Comparison of ENCODE assay signal across 2 cellular contexts in genomic region chr4:76276813-76277212, GRCh38.
TF ChIP-seq lines count a peak whose summit lies in the region.

No MANE protein-coding gene starts in this region.

TF ChIP-seq in liver, 16 proteins besides CTCF, POLR2A, EP300 and RAD21:
- no peak for TF ChIP-seq YY1 (IDR thresholded peaks at IDR 0.05)
- no peak for TF ChIP-seq GABPA (IDR thresholded peaks at IDR 0.05 in 1 of 2, conservative IDR thresholded peaks at IDR 0.05 in 1 of 2)
- no peak for TF ChIP-seq ZBTB33 (IDR thresholded peaks at IDR 0.05)
- no peak for TF ChIP-seq HNF4G (IDR thresholded peaks at IDR 0.05)
- no peak for TF ChIP-seq ATF3 (IDR thresholded peaks at IDR 0.05)
- TF ChIP-seq MAX (IDR thresholded peaks at IDR 0.05) = no peak

TF ChIP-seq in HepG2, 621 proteins besides CTCF, POLR2A, EP300 and RAD21:
- TF ChIP-seq CHD4 (IDR thresholded peaks at IDR 0.05; ENCODE audit: borderline replicate concordance, low read length) (no peak), EHMT2 (IDR thresholded peaks at IDR 0.05; ENCODE audit: borderline replicate concordance, low read depth, low read length) (no peak), SIX4 (CRISPR knock-in tag; IDR thresholded peaks at IDR 0.05) (no peak), SATB2 (CRISPR knock-in tag; IDR thresholded peaks at IDR 0.05) (no peak), ZNF562 (CRISPR knock-in tag; IDR thresholded peaks at IDR 0.05; ENCODE audit: borderline replicate concordance) (no peak), ZNF260 (CRISPR knock-in tag; IDR thresholded peaks at IDR 0.05; ENCODE audit: borderline replicate concordance, low read depth) (no peak), ZBTB44 (CRISPR knock-in tag; IDR thresholded peaks at IDR 0.05) (no peak), ZNF782 (CRISPR knock-in tag; IDR thresholded peaks at IDR 0.05; ENCODE audit: borderline replicate concordance) (no peak), CREM (IDR thresholded peaks at IDR 0.05) (no peak), CREM (CRISPR knock-in tag; IDR thresholded peaks at IDR 0.05) (no peak), REST (IDR thresholded peaks at IDR 0.05; ENCODE audit: borderline replicate concordance in 1 of 2, low read depth in 1 of 2, low read length in 2 of 2) (no peak), CEBPG (CRISPR knock-in tag; IDR thresholded peaks at IDR 0.05) (no peak), ZNF362 (CRISPR knock-in tag; IDR thresholded peaks at IDR 0.05; ENCODE audit: borderline replicate concordance) (no peak), ZNF136 (CRISPR knock-in tag; IDR thresholded peaks at IDR 0.05; ENCODE audit: low read depth) (no peak), CEBPZ (IDR thresholded peaks at IDR 0.05; ENCODE audit: low read length) (no peak), CREBL2 (CRISPR knock-in tag; IDR thresholded peaks at IDR 0.05; ENCODE audit: borderline replicate concordance) (no peak), SMC3 (IDR thresholded peaks at IDR 0.05; ENCODE audit: low read length) (no peak)
TF ChIP-seq in HepG2: peak in this region for 0.
